Comparison of ENCODE assay signal across 1 cellular context in genomic region chr11:2419638-2420501, GRCh38.
TF ChIP-seq lines count a peak whose summit lies in the region.

No MANE protein-coding gene starts in this region.

TF ChIP-seq in HepG2, 621 proteins besides CTCF, POLR2A, EP300 and RAD21 (continued from another document and continues in another):
- TF ChIP-seq ZBTB4 (CRISPR knock-in tag; IDR thresholded peaks at IDR 0.05; ENCODE audit: borderline replicate concordance) (peak; percentile 55; the same call in 1 of the 2 replicates), RAD51 (IDR thresholded peaks at IDR 0.05; ENCODE audit: borderline replicate concordance) (no peak), ZNF572 (CRISPR knock-in tag; IDR thresholded peaks at IDR 0.05) (peak; percentile 68; the same call in 1 of the 2 replicates), YY1 (IDR thresholded peaks at IDR 0.05; ENCODE audit: insufficient read depth, insufficient replicate concordance, low read depth, low read length) (peak; percentile 61), ZNF839 (CRISPR knock-in tag; IDR thresholded peaks at IDR 0.05; ENCODE audit: borderline replicate concordance) (no peak), SKIL (CRISPR knock-in tag; IDR thresholded peaks at IDR 0.05; ENCODE audit: borderline replicate concordance) (no peak), ZNF256 (CRISPR knock-in tag; conservative IDR thresholded peaks at IDR 0.05) (no peak), ZNF460 (CRISPR knock-in tag; IDR thresholded peaks at IDR 0.05; ENCODE audit: borderline replicate concordance) (no peak), RBM39 (IDR thresholded peaks at IDR 0.05; ENCODE audit: low read depth, low read length, poor library complexity, severe bottlenecking) (no peak), ZBTB38 (CRISPR knock-in tag; IDR thresholded peaks at IDR 0.05) (peak; percentile 71; the same call in 1 of the 2 replicates), HOXA9 (CRISPR knock-in tag; IDR thresholded peaks at IDR 0.05; ENCODE audit: borderline replicate concordance) (no peak), MLXIP (CRISPR knock-in tag; IDR thresholded peaks at IDR 0.05; ENCODE audit: borderline replicate concordance) (no peak), ZNF441 (CRISPR knock-in tag; IDR thresholded peaks at IDR 0.05; ENCODE audit: borderline replicate concordance) (no peak), ATF1 (CRISPR knock-in tag; IDR thresholded peaks at IDR 0.05) (no peak), STAG1 (CRISPR knock-in tag; IDR thresholded peaks at IDR 0.05) (peak; percentile 91), CBX1 (IDR thresholded peaks at IDR 0.05; ENCODE audit: low read depth) (no peak), WIZ (CRISPR knock-in tag; IDR thresholded peaks at IDR 0.05) (no peak), FOXO4 (CRISPR knock-in tag; conservative IDR thresholded peaks at IDR 0.05) (no peak), JUN (CRISPR knock-in tag; IDR thresholded peaks at IDR 0.05) (no peak), LRRFIP1 (CRISPR knock-in tag; conservative IDR thresholded peaks at IDR 0.05) (no peak), ZNF605 (CRISPR knock-in tag; IDR thresholded peaks at IDR 0.05) (no peak), ZNF687 (CRISPR knock-in tag; IDR thresholded peaks at IDR 0.05) (peak; percentile 49; the same call in 1 of the 2 replicates), NCOA1 (CRISPR knock-in tag; IDR thresholded peaks at IDR 0.05) (0 out of 2 replicates have a peak, but pooled peaks have one; percentile 11), ZNF652 (CRISPR knock-in tag; IDR thresholded peaks at IDR 0.05; ENCODE audit: borderline replicate concordance, low read depth) (no peak), FOXO1 (CRISPR knock-in tag; IDR thresholded peaks at IDR 0.05) (no peak), XRCC5 (optimal IDR thresholded peaks at IDR 0.05; ENCODE audit: low read length) (peak; percentile 53), ZNF776 (CRISPR knock-in tag; IDR thresholded peaks at IDR 0.05) (no peak), CSRNP2 (CRISPR knock-in tag; conservative IDR thresholded peaks at IDR 0.05; ENCODE audit: low read depth) (no peak), FLYWCH1 (CRISPR knock-in tag; IDR thresholded peaks at IDR 0.05) (no peak), AHDC1 (CRISPR knock-in tag; IDR thresholded peaks at IDR 0.05; ENCODE audit: borderline replicate concordance) (0 out of 2 replicates have a peak, but pooled peaks have one; percentile 24), PRPF4 (IDR thresholded peaks at IDR 0.05; ENCODE audit: low read depth, low read length, poor library complexity, severe bottlenecking) (no peak)
